ENCODE assay signal across 8 cellular contexts in genomic region chr1:50968884-50969610, GRCh38. TPM values are rescaled to one million over a fixed set of nuclear protein-coding genes. Genes with fewer than 3 reads are reported as not detected.
DNase-seq lines count a peak whose midpoint lies in the region; ATAC-seq, FAIRE-seq and TF ChIP-seq lines count a peak whose summit lies in the region.

No MANE protein-coding gene starts in this region.

- no peak for TF ChIP-seq CTCF in CD8-positive, alpha-beta T cell (IDR thresholded peaks at IDR 0.05)
- no peak for TF ChIP-seq CTCF in bronchial epithelial cell (IDR thresholded peaks at IDR 0.05; ENCODE audit: insufficient read depth, low read length, severe bottlenecking)

- H3K27me3 ChIP-seq in CD8-positive, alpha-beta T cell (ENCODE audit: insufficient read depth, low read length) = no peaks in the 10 kb centered on the region
- no peaks in the 10 kb centered on the region for H3K27me3 ChIP-seq in bronchial epithelial cell (ENCODE audit: control insufficient read depth, insufficient read depth, low read length)

- peak overlapping the region; percentile 86 for H3K27ac ChIP-seq in CD8-positive, alpha-beta T cell (ENCODE audit: low read depth, low read length)

- H3K4me3 Mint-ChIP-seq in CD8-positive, alpha-beta T cell = peak overlapping the region; percentile 99

- peak overlapping the region; percentile 88 for H3K4me3 ChIP-seq in CD8-positive, alpha-beta T cell (ENCODE audit: low read depth, low read length)
- H3K4me3 ChIP-seq in bronchial epithelial cell (ENCODE audit: low read depth, low read length) = peak overlapping the region; percentile 88

- peaks cover 14% of the 10 kb centered on the region for H3K36me3 Mint-ChIP-seq in CD8-positive, alpha-beta T cell

- POLR2A ChIA-PET in CD8-positive, alpha-beta T cell (lab: Charles Lee) = interaction anchor here (0.6 to 3.7 kb wide), 9 partner anchors 9 to 1853 kb away, joined by 3 to 51 read pairs (median 5); partner anchors contain the start of genes FAF1 and RNF11

- peak; percentile 8 for ATAC-seq in CD8-positive, alpha-beta T cell
- ATAC-seq in GM19438 (IDR thresholded peaks at IDR 0.05; ENCODE audit: low read depth, unreplicated experiment) (peak; percentile 11), HG03520 (IDR thresholded peaks at IDR 0.05; ENCODE audit: unreplicated experiment) (peak; percentile 10)

- FAIRE-seq in bronchial epithelial cell (lab: Jason Lieb, UNC) = no peak

- peaks cover 6% of the 10 kb centered on the region for H3K4me1 ChIP-seq in CD8-positive, alpha-beta T cell (ENCODE audit: insufficient read depth, low read length)

- no peaks in the 10 kb centered on the region for H3K9me3 Mint-ChIP-seq in CD8-positive, alpha-beta T cell

- peak in 6 of 7 experiments; percentile 11 to 53 (median 23) for DNase-seq in CD8-positive, alpha-beta T cell
- DNase-seq in T1000 (lab: John Stamatoyannopoulos, UW) (peak; percentile 38), bronchial epithelial cell (ENCODE audit: low read depth) (peak; percentile 32), islet precursor cell (peak; percentile 65), NCI-H128 (lab: John Stamatoyannopoulos, UW; ENCODE audit: unreplicated experiment) (no peak)
- DNase-seq in stimulated activated CD4-positive, alpha-beta T cell treated with anti-CD3 and anti-CD28 coated beads, Interleukin-12 subunit alpha, Interleukin-12 subunit beta, amount 100 ng/mL, for 4 hours = peak; percentile 46

- H3K27ac Mint-ChIP-seq in CD8-positive, alpha-beta T cell = peak overlapping the region; percentile 92

- H3K9me3 ChIP-seq in CD8-positive, alpha-beta T cell (ENCODE audit: low read length) = no peaks in the 10 kb centered on the region

- peaks cover 27% of the 10 kb centered on the region for H3K4me1 Mint-ChIP-seq in CD8-positive, alpha-beta T cell (ENCODE audit: low read depth)

- intact Hi-C loops in CD8-positive, alpha-beta T cell (cut with DNase I, micrococcal nuclease) = loop anchor here (1.0 to 10.0 kb wide), 9 partner anchors 8 to 1396 kb away; partner anchors contain the start of genes BTF3L4 (in 2 of the 2), CC2D1B (in 2 of the 2), FAF1 (in 2 of the 2) and RNF11 (in 2 of the 2)

- H3K36me3 ChIP-seq in CD8-positive, alpha-beta T cell (ENCODE audit: insufficient read depth, low read length) = no peaks in the 10 kb centered on the region
- no peaks in the 10 kb centered on the region for H3K36me3 ChIP-seq in bronchial epithelial cell (ENCODE audit: control insufficient read depth, insufficient read depth, low read length)

- H3K27me3 Mint-ChIP-seq in CD8-positive, alpha-beta T cell (ENCODE audit: low read depth) = no peaks in the 10 kb centered on the region

- CTCF ChIA-PET in CD8-positive, alpha-beta T cell (lab: Charles Lee) = interaction anchor here (1.1 to 3.3 kb wide), 7 partner anchors 8 to 222 kb away, joined by 4 to 21 read pairs (median 6); partner anchors contain the start of gene FAF1

RNA-seq across cellular contexts. Expression of gene CDKN2C, which starts 1.0 kb away (rescaled TPM):
- 1 to 10 TPM; 5.3 to 6.0 TPM for total RNA-seq in CD8-positive, alpha-beta T cell
- 0.79 and 1.0 TPM in 2 replicates for total RNA-seq in bronchial epithelial cell

RNA-seq across cellular contexts. Expression of gene FAF1, which starts 9.0 kb away (rescaled TPM):
- 10 to 100 TPM; 39.0 to 44.0 TPM for total RNA-seq in CD8-positive, alpha-beta T cell
- 44.5 and 52.7 TPM in 2 replicates for total RNA-seq in bronchial epithelial cell
